ENCODE assay signal across 24 cellular contexts in genomic region chr10:70212879-70213278, GRCh38. TPM values are rescaled to one million over a fixed set of nuclear protein-coding genes. Genes with fewer than 3 reads are reported as not detected.
DNase-seq lines count a peak whose midpoint lies in the region; ATAC-seq and TF ChIP-seq lines count a peak whose summit lies in the region.
"Had no signal": no experiment of that assay in that cellular context is flagged by ENCODE, and none has a peak within 500 bp of the region (broad histone marks: within the 10 kb centered on the region; RNA-seq: fewer than 3 reads in every experiment).

No MANE protein-coding gene starts in this region.

- H3K9me3 Mint-ChIP-seq in activated T-cell treated with anti-CD3 and anti-CD28 coated beads, Interleukin-2, amount 50 U/mL, for 72 hours: no peaks in the 10 kb centered on the region
- H3K9me3 Mint-ChIP-seq in activated T-helper 1 cell treated with anti-CD3 and anti-CD28 coated beads, Interleukin-12 subunit alpha, Interleukin-12 subunit beta, Interleukin-2, Interleukin-4 antibody, amounts not matched to agents 30 ng/mL and 10 ng/mL and 1 ng/mL, durations not matched to agents 14 hours and 24 hours and 36 hours: no peaks in the 10 kb centered on the region
- H3K9me3 Mint-ChIP-seq in CD4-positive, alpha-beta T cell: no peaks in the 10 kb centered on the region
- H3K9me3 Mint-ChIP-seq in activated T-helper 2 cell treated with anti-CD3 and anti-CD28 coated beads, Interferon-gamma antibody, Interleukin-2, Interleukin-4, amounts not matched to agents 10 μg/mL and 5 μg/mL and 100 μg/mL, durations not matched to agents 14 hours and 24 hours and 36 hours: no peaks in the 10 kb centered on the region
- H3K9me3 Mint-ChIP-seq: IgD-negative memory B cell had no signal

- no peaks in the 10 kb centered on the region for H3K27me3 ChIP-seq in CD4-positive, alpha-beta T cell (ENCODE audit: control insufficient read depth, insufficient read depth, low read length)
- H3K27me3 ChIP-seq: SJCRH30 had no signal

- no peak overlapping the region for H3K4me3 Mint-ChIP-seq in activated T-cell treated with anti-CD3 and anti-CD28 coated beads, Interleukin-2, amount 50 U/mL, for 72 hours
- H3K4me3 Mint-ChIP-seq in activated T-helper 1 cell treated with anti-CD3 and anti-CD28 coated beads, Interleukin-12 subunit alpha, Interleukin-12 subunit beta, Interleukin-2, Interleukin-4 antibody, amounts not matched to agents 30 ng/mL and 10 ng/mL and 1 ng/mL, durations not matched to agents 14 hours and 24 hours and 36 hours: no peak overlapping the region
- no peak overlapping the region for H3K4me3 Mint-ChIP-seq in CD4-positive, alpha-beta T cell
- no peak overlapping the region for H3K4me3 Mint-ChIP-seq in activated T-helper 2 cell treated with anti-CD3 and anti-CD28 coated beads, Interferon-gamma antibody, Interleukin-2, Interleukin-4, amounts not matched to agents 10 μg/mL and 5 μg/mL and 100 μg/mL, durations not matched to agents 14 hours and 24 hours and 36 hours (ENCODE audit: low read depth)

- H3K36me3 Mint-ChIP-seq in activated T-cell treated with anti-CD3 and anti-CD28 coated beads, Interleukin-2, amount 50 U/mL, for 72 hours (ENCODE audit: insufficient read depth in 2 of 2): peaks cover 5 to 30% of the 10 kb centered on the region in 2 donors
- peaks cover 31% of the 10 kb centered on the region for H3K36me3 Mint-ChIP-seq in activated T-helper 1 cell treated with anti-CD3 and anti-CD28 coated beads, Interleukin-12 subunit alpha, Interleukin-12 subunit beta, Interleukin-2, Interleukin-4 antibody, amounts not matched to agents 30 ng/mL and 10 ng/mL and 1 ng/mL, durations not matched to agents 14 hours and 24 hours and 36 hours (ENCODE audit: low read depth)
- peaks cover 63% of the 10 kb centered on the region for H3K36me3 Mint-ChIP-seq in CD4-positive, alpha-beta T cell (ENCODE audit: low read depth)
- H3K36me3 Mint-ChIP-seq in activated T-helper 2 cell treated with anti-CD3 and anti-CD28 coated beads, Interferon-gamma antibody, Interleukin-2, Interleukin-4, amounts not matched to agents 10 μg/mL and 5 μg/mL and 100 μg/mL, durations not matched to agents 14 hours and 24 hours and 36 hours (ENCODE audit: low read depth): peaks cover 66% of the 10 kb centered on the region

- H3K27ac Mint-ChIP-seq in activated T-cell treated with anti-CD3 and anti-CD28 coated beads, Interleukin-2, amount 50 U/mL, for 72 hours: peak overlapping the region; percentile 76
- H3K27ac Mint-ChIP-seq in activated T-helper 1 cell treated with anti-CD3 and anti-CD28 coated beads, Interleukin-12 subunit alpha, Interleukin-12 subunit beta, Interleukin-2, Interleukin-4 antibody, amounts not matched to agents 30 ng/mL and 10 ng/mL and 1 ng/mL, durations not matched to agents 14 hours and 24 hours and 36 hours: peak overlapping the region; percentile 34
- no peak overlapping the region for H3K27ac Mint-ChIP-seq in CD4-positive, alpha-beta T cell
- H3K27ac Mint-ChIP-seq in activated T-helper 2 cell treated with anti-CD3 and anti-CD28 coated beads, Interferon-gamma antibody, Interleukin-2, Interleukin-4, amounts not matched to agents 10 μg/mL and 5 μg/mL and 100 μg/mL, durations not matched to agents 14 hours and 24 hours and 36 hours: no peak overlapping the region
- H3K27ac Mint-ChIP-seq: IgD-negative memory B cell had no signal

- POLR2A ChIA-PET in CD4-positive, alpha-beta T cell (lab: Charles Lee): no interaction called here

- CTCF ChIA-PET in CD4-positive, alpha-beta T cell (lab: Charles Lee): no interaction called here

- no peaks in the 10 kb centered on the region for H3K9me3 ChIP-seq in CD4-positive, alpha-beta T cell (ENCODE audit: control insufficient read depth, low read length)
- H3K9me3 ChIP-seq: SJCRH30 had no signal

- intact Hi-C loops in activated T-helper 1 cell treated with anti-CD3 and anti-CD28 coated beads, Interleukin-12 subunit alpha, Interleukin-12 subunit beta, Interleukin-2, Interleukin-4 antibody, amounts not matched to agents 30 ng/mL and 10 ng/mL and 1 ng/mL, durations not matched to agents 14 hours and 24 hours and 36 hours (cut with micrococcal nuclease): no loop called here
- intact Hi-C loops in CD4-positive, alpha-beta T cell (cut with DNase I, micrococcal nuclease): no loop called here
- intact Hi-C loops in activated T-helper 2 cell treated with anti-CD3 and anti-CD28 coated beads, Interferon-gamma antibody, Interleukin-2, Interleukin-4, amounts not matched to agents 10 μg/mL and 5 μg/mL and 100 μg/mL, durations not matched to agents 14 hours and 24 hours and 36 hours (cut with micrococcal nuclease): no loop called here

- H3K27me3 Mint-ChIP-seq in activated T-cell treated with anti-CD3 and anti-CD28 coated beads, Interleukin-2, amount 50 U/mL, for 72 hours (ENCODE audit: low read depth): no peaks in the 10 kb centered on the region
- H3K27me3 Mint-ChIP-seq in activated T-helper 1 cell treated with anti-CD3 and anti-CD28 coated beads, Interleukin-12 subunit alpha, Interleukin-12 subunit beta, Interleukin-2, Interleukin-4 antibody, amounts not matched to agents 30 ng/mL and 10 ng/mL and 1 ng/mL, durations not matched to agents 14 hours and 24 hours and 36 hours (ENCODE audit: insufficient read depth): no peaks in the 10 kb centered on the region
- H3K27me3 Mint-ChIP-seq in CD4-positive, alpha-beta T cell: no peaks in the 10 kb centered on the region
- H3K27me3 Mint-ChIP-seq in activated T-helper 2 cell treated with anti-CD3 and anti-CD28 coated beads, Interferon-gamma antibody, Interleukin-2, Interleukin-4, amounts not matched to agents 10 μg/mL and 5 μg/mL and 100 μg/mL, durations not matched to agents 14 hours and 24 hours and 36 hours (ENCODE audit: low read depth): no peaks in the 10 kb centered on the region
- H3K27me3 Mint-ChIP-seq: IgD-negative memory B cell had no signal

- no peaks in the 10 kb centered on the region for H3K4me1 Mint-ChIP-seq in activated T-cell treated with anti-CD3 and anti-CD28 coated beads, Interleukin-2, amount 50 U/mL, for 72 hours (ENCODE audit: low read depth)
- H3K4me1 Mint-ChIP-seq in activated T-helper 1 cell treated with anti-CD3 and anti-CD28 coated beads, Interleukin-12 subunit alpha, Interleukin-12 subunit beta, Interleukin-2, Interleukin-4 antibody, amounts not matched to agents 30 ng/mL and 10 ng/mL and 1 ng/mL, durations not matched to agents 14 hours and 24 hours and 36 hours (ENCODE audit: low read depth): peaks cover 9% of the 10 kb centered on the region
- H3K4me1 Mint-ChIP-seq in CD4-positive, alpha-beta T cell (ENCODE audit: low read depth): no peaks in the 10 kb centered on the region
- no peaks in the 10 kb centered on the region for H3K4me1 Mint-ChIP-seq in activated T-helper 2 cell treated with anti-CD3 and anti-CD28 coated beads, Interferon-gamma antibody, Interleukin-2, Interleukin-4, amounts not matched to agents 10 μg/mL and 5 μg/mL and 100 μg/mL, durations not matched to agents 14 hours and 24 hours and 36 hours (ENCODE audit: low read depth)
- H3K4me1 Mint-ChIP-seq: IgD-negative memory B cell had no signal

- DNase-seq in activated T-cell treated with anti-CD3 and anti-CD28 coated beads, Interleukin-2, amount 50 U/mL, for 72 hours: no peak
- no peak for DNase-seq in activated T-cell treated with anti-CD3 and anti-CD28 coated beads for 4 hours
- DNase-seq in activated T-helper 1 cell treated with anti-CD3 and anti-CD28 coated beads, Interleukin-12 subunit alpha, Interleukin-12 subunit beta, Interleukin-2, Interleukin-4 antibody, amounts not matched to agents 30 ng/mL and 10 ng/mL and 1 ng/mL, durations not matched to agents 14 hours and 24 hours and 36 hours (ENCODE audit: low spot score): no peak
- peak; percentile 29 for DNase-seq in fibroblast of gingiva (ENCODE audit: low read depth)
- DNase-seq in CD4-positive, alpha-beta T cell: no peak
- no peak for DNase-seq in activated T-helper 2 cell treated with anti-CD3 and anti-CD28 coated beads, Interferon-gamma antibody, Interleukin-2, Interleukin-4, amounts not matched to agents 10 μg/mL and 5 μg/mL and 100 μg/mL, durations not matched to agents 14 hours and 24 hours and 36 hours (ENCODE audit: low spot score)
- DNase-seq: AML-193, C1 segment of cervical spinal cord, DMS53, GOT3, HCEC 1CT, Karpas-422, MV-4-11, NCI-H1105 treated with DMSO at 0.1 percent for 48 hours, NCI-H2029 treated with DMSO at 0.1 percent for 48 hours, NCI-H226, NCI-H524, NCI-H82, SJCRH30 had no signal

- TF ChIP-seq CTCF in CD4-positive, alpha-beta T cell (IDR thresholded peaks at IDR 0.05): no peak

- H3K27ac ChIP-seq in CD4-positive, alpha-beta T cell (ENCODE audit: low read depth, low read length): no peak overlapping the region
- H3K27ac ChIP-seq: 22Rv1, SJCRH30 had no signal

- ATAC-seq in activated T-cell treated with anti-CD3 and anti-CD28 coated beads, Interleukin-2, amount 50 U/mL, for 72 hours (replicated peaks in 1 of 2): no peak
- ATAC-seq in CD4-positive, alpha-beta T cell (ENCODE audit: poor library complexity): no peak
- ATAC-seq in HG03135 (IDR thresholded peaks at IDR 0.05; ENCODE audit: unreplicated experiment) (no peak), GM21528 (IDR thresholded peaks at IDR 0.05; ENCODE audit: low FRiP score, unreplicated experiment) (no peak)
- ATAC-seq: Panc1 had no signal

RNA-seq across cellular contexts. Expression of gene PPA1, which starts 20.4 kb away (rescaled TPM):
- 100 to 1,000 TPM; 274 to 290 TPM for total RNA-seq in activated T-cell treated with anti-CD3 and anti-CD28 coated beads, Interleukin-2, amount 50 U/mL, for 72 hours
- 374 and 393 TPM in 2 replicates for total RNA-seq in activated T-helper 1 cell treated with anti-CD3 and anti-CD28 coated beads, Interleukin-12 subunit alpha, Interleukin-12 subunit beta, Interleukin-2, Interleukin-4 antibody, amounts not matched to agents 30 ng/mL and 10 ng/mL and 1 ng/mL, durations not matched to agents 14 hours and 24 hours and 36 hours
- total RNA-seq in CD4-positive, alpha-beta T cell: 10 to 100 TPM; 69.0 to 69.3 TPM
- total RNA-seq in activated T-helper 2 cell treated with anti-CD3 and anti-CD28 coated beads, Interferon-gamma antibody, Interleukin-2, Interleukin-4, amounts not matched to agents 10 μg/mL and 5 μg/mL and 100 μg/mL, durations not matched to agents 14 hours and 24 hours and 36 hours: 405 and 419 TPM in 2 replicates

RNA-seq across cellular contexts. Expression of gene SAR1A, which starts 42.6 kb away (rescaled TPM):
- total RNA-seq in activated T-cell treated with anti-CD3 and anti-CD28 coated beads, Interleukin-2, amount 50 U/mL, for 72 hours: 10 to 100 TPM; 87.8 to 97.1 TPM
- 117 TPM in 2 replicates for total RNA-seq in activated T-helper 1 cell treated with anti-CD3 and anti-CD28 coated beads, Interleukin-12 subunit alpha, Interleukin-12 subunit beta, Interleukin-2, Interleukin-4 antibody, amounts not matched to agents 30 ng/mL and 10 ng/mL and 1 ng/mL, durations not matched to agents 14 hours and 24 hours and 36 hours
- total RNA-seq in CD4-positive, alpha-beta T cell: 100 to 1,000 TPM; 155 to 157 TPM
- total RNA-seq in activated T-helper 2 cell treated with anti-CD3 and anti-CD28 coated beads, Interferon-gamma antibody, Interleukin-2, Interleukin-4, amounts not matched to agents 10 μg/mL and 5 μg/mL and 100 μg/mL, durations not matched to agents 14 hours and 24 hours and 36 hours: 115 and 129 TPM in 2 replicates

Comparison
In these comparisons a context has a peak if more than half of its experiments do, and no peak if none do; other contexts are left out.
1. H3K27ac Mint-ChIP-seq: peak in activated T-cell treated with anti-CD3 and anti-CD28 coated beads, Interleukin-2, amount 50 U/mL, for 72 hours (single experiment) and activated T-helper 1 cell treated with anti-CD3 and anti-CD28 coated beads, Interleukin-12 subunit alpha, Interleukin-12 subunit beta, Interleukin-2, Interleukin-4 antibody, amounts not matched to agents 30 ng/mL and 10 ng/mL and 1 ng/mL, durations not matched to agents 14 hours and 24 hours and 36 hours (single experiment); none in CD4-positive, alpha-beta T cell (single experiment) and activated T-helper 2 cell treated with anti-CD3 and anti-CD28 coated beads, Interferon-gamma antibody, Interleukin-2, Interleukin-4, amounts not matched to agents 10 μg/mL and 5 μg/mL and 100 μg/mL, durations not matched to agents 14 hours and 24 hours and 36 hours (single experiment).